Comparison of ENCODE assay signal across 24 cellular contexts in the genomic region with DNA sequence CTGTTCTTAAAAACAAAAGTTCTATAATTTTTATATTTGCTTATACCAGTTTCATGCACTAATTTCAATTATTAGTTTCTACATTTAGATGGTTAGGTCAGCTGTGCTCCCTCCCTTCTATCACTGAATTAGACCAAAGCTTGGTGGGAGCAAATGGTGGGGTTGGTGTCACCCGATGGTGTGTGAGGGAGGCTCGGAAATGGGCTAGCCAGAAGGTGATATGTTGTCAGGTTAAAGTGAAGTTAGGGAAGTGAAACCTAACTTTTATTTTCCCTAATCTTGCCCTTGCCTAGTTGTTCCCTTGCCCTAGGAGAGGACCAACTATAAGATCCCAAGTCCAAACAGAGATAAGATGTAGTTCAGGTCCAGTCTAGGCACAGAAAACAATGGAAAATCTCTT. TPM values are rescaled to one million over a fixed set of nuclear protein-coding genes. Genes with fewer than 3 reads are reported as not detected.
DNase-seq lines count a peak whose midpoint lies in the region; ATAC-seq and TF ChIP-seq lines count a peak whose summit lies in the region.
"Had no signal": no experiment of that assay in that cellular context is flagged by ENCODE, and none has a peak within 500 bp of the region (broad histone marks: within the 10 kb centered on the region; RNA-seq: fewer than 3 reads in every experiment).

No MANE protein-coding gene starts in this region.

- H3K4me3 Mint-ChIP-seq in memory B cell, result no peak overlapping the region
- H3K4me3 Mint-ChIP-seq: CD14-positive monocyte; CD4-positive, alpha-beta memory T cell; CD4-positive, CD25-positive, alpha-beta regulatory T cell; CD8-positive, alpha-beta memory T cell had no signal

- TF ChIP-seq CTCF in OCI-LY7 (conservative IDR thresholded peaks at IDR 0.05; ENCODE audit: low read length), result no peak

- no peaks in the 10 kb centered on the region for H3K9me2 ChIP-seq in OCI-LY7 (ENCODE audit: insufficient read depth, low read length)

- no TSS peak for BruUV-seq in OCI-LY7 (replicated peaks; lab: Mats Ljungman, UMichigan)

- H3K9me3 Mint-ChIP-seq in memory B cell, result no peaks in the 10 kb centered on the region
- no peaks in the 10 kb centered on the region for H3K9me3 Mint-ChIP-seq in activated naive CD4-positive, alpha-beta T cell treated with anti-CD3 and anti-CD28 coated beads, Interleukin-2, amount 50 U/mL, for 72 hours
- H3K9me3 Mint-ChIP-seq: CD4-positive, CD25-positive, alpha-beta regulatory T cell; CD8-positive, alpha-beta memory T cell had no signal

- DNase-seq in OCI-LY7 (ENCODE audit: low spot score) (peak; percentile 4), memory B cell (ENCODE audit: low spot score in 2 of 2) (no peak), left cardiac atrium (no peak), GOT3 (lab: John Stamatoyannopoulos, UW) (no peak)
- DNase-seq in activated naive CD4-positive, alpha-beta T cell treated with anti-CD3 and anti-CD28 coated beads, Interleukin-2, amount 50 U/mL, for 72 hours (ENCODE audit: low spot score in 2 of 2), result no peak
- DNase-seq: 8988T; ACHN; BE2C; C1 segment of cervical spinal cord; CD4-positive, alpha-beta memory T cell; CD4-positive, CD25-positive, alpha-beta regulatory T cell; CD8-positive, alpha-beta memory T cell; COR-L47; DMS 273 treated with DMSO at 0.1 percent for 48 hours; DMS153; DMS53; DMS79; DND-41; EL; GDM1 had no signal

- POLR2A ChIA-PET in OCI-LY7 (lab: Charles Lee), result no interaction called here

- H4K20me1 ChIP-seq in OCI-LY7 (ENCODE audit: insufficient read depth, low read length), result no peaks in the 10 kb centered on the region
- H4K20me1 ChIP-seq: BLaER1 had no signal

- peaks cover 3% of the 10 kb centered on the region for H3K4me1 ChIP-seq in OCI-LY7 (ENCODE audit: insufficient read depth, low read length, poor library complexity, severe bottlenecking)
- H3K4me1 ChIP-seq: BE2C, BLaER1 had no signal

- no peaks in the 10 kb centered on the region for H3K36me3 Mint-ChIP-seq in memory B cell
- H3K36me3 Mint-ChIP-seq in activated naive CD4-positive, alpha-beta T cell treated with anti-CD3 and anti-CD28 coated beads, Interleukin-2, amount 50 U/mL, for 72 hours, result no peaks in the 10 kb centered on the region
- H3K36me3 Mint-ChIP-seq: CD14-positive monocyte; CD4-positive, alpha-beta memory T cell; CD4-positive, CD25-positive, alpha-beta regulatory T cell; CD8-positive, alpha-beta memory T cell had no signal

- H3K4me3 ChIP-seq in OCI-LY7 (ENCODE audit: low read depth, low read length, poor library complexity, severe bottlenecking), result no peak overlapping the region
- H3K4me3 ChIP-seq: BLaER1 had no signal

- no peaks in the 10 kb centered on the region for H3K9me3 ChIP-seq in OCI-LY7 (ENCODE audit: low read length)
- H3K9me3 ChIP-seq: BE2C, BLaER1 had no signal

- no peak overlapping the region for H3K27ac ChIP-seq in OCI-LY7 (ENCODE audit: low read depth, low read length, poor library complexity, severe bottlenecking)
- H3K27ac ChIP-seq: BLaER1 had no signal

- H2AFZ ChIP-seq in OCI-LY7 (ENCODE audit: low read length), result no peak overlapping the region

- H3K4me2 ChIP-seq in OCI-LY7 (ENCODE audit: low read length), result no peak overlapping the region
- H3K4me2 ChIP-seq: BLaER1 had no signal

- intact Hi-C loops in OCI-LY7 (cut with micrococcal nuclease; ENCODE audit: unreplicated experiment), result no loop called here
- intact Hi-C loops in left cardiac atrium (cut with DNase I), result no loop called here

- ATAC-seq in GM18868 (IDR thresholded peaks at IDR 0.05; ENCODE audit: unreplicated experiment) (peak; percentile 50), memory B cell (ENCODE audit: low read depth) (peak; percentile 57), left cardiac atrium (no peak), GM18909 (IDR thresholded peaks at IDR 0.05; ENCODE audit: poor library complexity, unreplicated experiment) (no peak)
- no peak for ATAC-seq in activated naive CD4-positive, alpha-beta T cell treated with anti-CD3 and anti-CD28 coated beads, Interleukin-2, amount 50 U/mL, for 72 hours

- CTCF ChIA-PET in OCI-LY7 (lab: Charles Lee; ENCODE audit: unreplicated experiment), result no interaction called here

- H3K27ac Mint-ChIP-seq in memory B cell, result no peak overlapping the region
- no peak overlapping the region for H3K27ac Mint-ChIP-seq in activated naive CD4-positive, alpha-beta T cell treated with anti-CD3 and anti-CD28 coated beads, Interleukin-2, amount 50 U/mL, for 72 hours
- H3K27ac Mint-ChIP-seq: CD14-positive monocyte; CD4-positive, alpha-beta memory T cell; CD4-positive, CD25-positive, alpha-beta regulatory T cell; CD8-positive, alpha-beta memory T cell had no signal

- no peaks in the 10 kb centered on the region for H3K36me3 ChIP-seq in OCI-LY7 (ENCODE audit: insufficient read depth, low read length)
- H3K36me3 ChIP-seq: BE2C, BLaER1 had no signal

- no peaks in the 10 kb centered on the region for H3K79me2 ChIP-seq in OCI-LY7 (ENCODE audit: insufficient read depth, low read depth, low read length)

- peaks cover 3% of the 10 kb centered on the region for H3K4me1 Mint-ChIP-seq in memory B cell
- H3K4me1 Mint-ChIP-seq: CD14-positive monocyte; CD4-positive, alpha-beta memory T cell; CD8-positive, alpha-beta memory T cell had no signal

- peaks cover 11% of the 10 kb centered on the region for H3K27me3 Mint-ChIP-seq in memory B cell

RNA-seq across cellular contexts. Expression of gene RPS12, which starts 38.7 kb away (rescaled TPM):
- total RNA-seq in OCI-LY7 (2014; rRNA removed; shearing (Covaris generic)), result 2,324 and 2,945 TPM in 2 replicates
- total RNA-seq in OCI-LY7 (2022), result 1,739 and 1,804 TPM in 2 replicates
- total RNA-seq in activated naive CD4-positive, alpha-beta T cell treated with anti-CD3 and anti-CD28 coated beads, Interleukin-2, amount 50 U/mL, for 72 hours, result 1,000 to 10,000 TPM; 1,712 to 1,768 TPM
- total RNA-seq in left cardiac atrium, result 100 to 1,000 TPM; 647 to 723 TPM

RNA-seq across cellular contexts. Expression of gene SLC18B1, which starts 54.6 kb away (rescaled TPM):
- 5.0 and 6.0 TPM in 2 replicates for total RNA-seq in OCI-LY7 (2014; rRNA removed; shearing (Covaris generic))
- total RNA-seq in OCI-LY7 (2022) (5.8 and 7.5 TPM in 2 replicates), left cardiac atrium (1 to 10 TPM; 5.4 to 5.9 TPM)
- total RNA-seq in activated naive CD4-positive, alpha-beta T cell treated with anti-CD3 and anti-CD28 coated beads, Interleukin-2, amount 50 U/mL, for 72 hours, result 1 to 10 TPM; 6.3 to 9.4 TPM

Comparison
In these comparisons a context has a peak if more than half of its experiments do, and no peak if none do; other contexts are left out.
1. ATAC-seq: peak in GM18868 (single experiment) and memory B cell (single experiment); none in activated naive CD4-positive, alpha-beta T cell treated with anti-CD3 and anti-CD28 coated beads, Interleukin-2, amount 50 U/mL, for 72 hours (0 of 2), left cardiac atrium (0 of 2) and GM18909 (single experiment).